In genomic region chr3:12719541-12719940, GRCh38 we compare ENCODE assay signal across 8 cellular contexts. TPM values are rescaled to one million over a fixed set of nuclear protein-coding genes. Genes with fewer than 3 reads are reported as not detected.
A peak's percentile ranks its signal among the peaks of the same experiment; 100 is the strongest.
DNase-seq lines count a peak whose midpoint lies in the region; ATAC-seq and TF ChIP-seq lines count a peak whose summit lies in the region.

No MANE protein-coding gene starts in this region.

- H3K4me3 ChIP-seq in gastroesophageal sphincter (peak overlapping the region; percentile 31 to 42), skeletal muscle satellite cell (ENCODE audit: low read length) (peak overlapping the region; percentile 64)

- H3K9me3 ChIP-seq in ES-I3 (ENCODE audit: control insufficient read depth, insufficient read depth, low read length) (0 out of 2 replicates have a peak, but pooled peaks cover 2% of the 10 kb centered on the region), gastroesophageal sphincter (no peaks in the 10 kb centered on the region), skeletal muscle satellite cell (replicated peaks; ENCODE audit: low read length) (no peaks in the 10 kb centered on the region)

- 7 to 20% methylated on average over 6 of the region's 7 CpGs for WGBS in gastroesophageal sphincter (ENCODE audit: low coverage in 1 of 2), 2 donors

- ATAC-seq in SK-N-SH treated with all-trans-retinoic acid at 6 μM for 48 hours (peak; percentile 50), gastroesophageal sphincter (peak; percentile 11), GM21526 (IDR thresholded peaks at IDR 0.05; ENCODE audit: low FRiP score, unreplicated experiment) (no peak), GM21619 (IDR thresholded peaks at IDR 0.05; ENCODE audit: unreplicated experiment) (no peak), HG03460 (IDR thresholded peaks at IDR 0.05; ENCODE audit: unreplicated experiment) (no peak)

- H3K27ac ChIP-seq in gastroesophageal sphincter = peak overlapping the region in 2 of 4 donors; percentile 42 to 45

- H3K4me1 ChIP-seq in ES-I3 (ENCODE audit: insufficient read depth, low read length) (no peaks in the 10 kb centered on the region; the same call in 1 of the 2 replicates), gastroesophageal sphincter (peaks cover 0 to 10% (median 0%) of the 10 kb centered on the region in 3 donors), skeletal muscle satellite cell (ENCODE audit: control insufficient read depth, insufficient read depth, low read length) (no peaks in the 10 kb centered on the region)

- DNase-seq in occipital lobe (lab: John Stamatoyannopoulos, UW) = no peak

- H3K36me3 ChIP-seq in ES-I3 (ENCODE audit: insufficient read depth, low read length) = no peaks in the 10 kb centered on the region
- H3K36me3 ChIP-seq in gastroesophageal sphincter = no peaks in the 10 kb centered on the region
- no peaks in the 10 kb centered on the region for H3K36me3 ChIP-seq in skeletal muscle satellite cell (ENCODE audit: insufficient read depth, low read length)

- TF ChIP-seq POLR2A in gastroesophageal sphincter (IDR thresholded peaks at IDR 0.05) = no peak

- H3K27me3 ChIP-seq in gastroesophageal sphincter = no peaks in the 10 kb centered on the region
- H3K27me3 ChIP-seq in skeletal muscle satellite cell (ENCODE audit: control insufficient read depth, insufficient read depth, low read length) = no peaks in the 10 kb centered on the region

- TF ChIP-seq CTCF in gastroesophageal sphincter (IDR thresholded peaks at IDR 0.05) = no peak

- peak overlapping the region; percentile 85 for H3K4me2 ChIP-seq in skeletal muscle satellite cell (ENCODE audit: low read length)

- H3K9ac ChIP-seq in ES-I3 (ENCODE audit: low read depth, low read length) = peak overlapping the region; percentile 24; the same call in 1 of the 2 replicates
- H3K9ac ChIP-seq in skeletal muscle satellite cell (ENCODE audit: low read depth, low read length) = peak overlapping the region; percentile 12

- TF ChIP-seq EP300 in gastroesophageal sphincter (IDR thresholded peaks at IDR 0.05) = no peak

TF ChIP-seq in SK-N-SH treated with all-trans-retinoic acid at 6 μM for 48 hours, 23 proteins besides CTCF, POLR2A, EP300 and RAD21:
- TF ChIP-seq PPARA (CRISPR knock-in tag; IDR thresholded peaks at IDR 0.05; ENCODE audit: borderline replicate concordance) = no peak
- TF ChIP-seq ARNTL (CRISPR knock-in tag; IDR thresholded peaks at IDR 0.05; ENCODE audit: borderline replicate concordance, low read depth) = no peak
- TF ChIP-seq PATZ1 (CRISPR knock-in tag; IDR thresholded peaks at IDR 0.05; ENCODE audit: borderline replicate concordance) = no peak
- no peak for TF ChIP-seq SNAI2 (CRISPR knock-in tag; IDR thresholded peaks at IDR 0.05)
- TF ChIP-seq CSRNP3 (CRISPR knock-in tag; IDR thresholded peaks at IDR 0.05) = no peak
- TF ChIP-seq ZC3H10 (CRISPR knock-in tag; IDR thresholded peaks at IDR 0.05) = no peak
- no peak for TF ChIP-seq ZFP30 (CRISPR knock-in tag; IDR thresholded peaks at IDR 0.05)
- no peak for TF ChIP-seq ZFP3 (CRISPR knock-in tag; IDR thresholded peaks at IDR 0.05)
- no peak for TF ChIP-seq TCF4 (CRISPR knock-in tag; IDR thresholded peaks at IDR 0.05; ENCODE audit: borderline replicate concordance)
- TF ChIP-seq ISL1 (CRISPR knock-in tag; IDR thresholded peaks at IDR 0.05) = no peak
- TF ChIP-seq CSDC2 (CRISPR knock-in tag; IDR thresholded peaks at IDR 0.05) = no peak
- no peak for TF ChIP-seq ESRRG (CRISPR knock-in tag; IDR thresholded peaks at IDR 0.05)
- no peak for TF ChIP-seq GLIS3 (CRISPR knock-in tag; IDR thresholded peaks at IDR 0.05)
- no peak for TF ChIP-seq TSHZ2 (CRISPR knock-in tag; IDR thresholded peaks at IDR 0.05)
- TF ChIP-seq ZNF8 (CRISPR knock-in tag; IDR thresholded peaks at IDR 0.05) = no peak
- TF ChIP-seq ZNF70 (CRISPR knock-in tag; IDR thresholded peaks at IDR 0.05) = no peak
- TF ChIP-seq TOX (CRISPR knock-in tag; IDR thresholded peaks at IDR 0.05; ENCODE audit: borderline replicate concordance) = no peak

RNA-seq across cellular contexts. Expression of gene TMEM40, which starts 39.5 kb away (rescaled TPM):
- 1 to 10 TPM in 1 of 4 donors, not detected in 3; 3.0 TPM for total RNA-seq in gastroesophageal sphincter
- total RNA-seq in skeletal muscle satellite cell (2012; rRNA removed) = not detected in 2 replicates
- total RNA-seq in occipital lobe = not detected

RNA-seq across cellular contexts. Expression of gene RAF1, which starts 55.6 kb away (rescaled TPM):
- total RNA-seq in gastroesophageal sphincter (100 to 1,000 TPM; 115 to 146 (median 130) TPM), occipital lobe (216 TPM)
- total RNA-seq in skeletal muscle satellite cell (2012; rRNA removed) = 52.6 and 53.7 TPM in 2 replicates

Comparison
In these comparisons a context has a peak if more than half of its experiments do, and no peak if none do; other contexts are left out.
1. ATAC-seq: peak in SK-N-SH treated with all-trans-retinoic acid at 6 μM for 48 hours (single experiment) and gastroesophageal sphincter (single experiment); none in GM21526 (single experiment), GM21619 (single experiment) and HG03460 (single experiment).